30 cellular contexts compared by ENCODE assay signal in the genomic region with DNA sequence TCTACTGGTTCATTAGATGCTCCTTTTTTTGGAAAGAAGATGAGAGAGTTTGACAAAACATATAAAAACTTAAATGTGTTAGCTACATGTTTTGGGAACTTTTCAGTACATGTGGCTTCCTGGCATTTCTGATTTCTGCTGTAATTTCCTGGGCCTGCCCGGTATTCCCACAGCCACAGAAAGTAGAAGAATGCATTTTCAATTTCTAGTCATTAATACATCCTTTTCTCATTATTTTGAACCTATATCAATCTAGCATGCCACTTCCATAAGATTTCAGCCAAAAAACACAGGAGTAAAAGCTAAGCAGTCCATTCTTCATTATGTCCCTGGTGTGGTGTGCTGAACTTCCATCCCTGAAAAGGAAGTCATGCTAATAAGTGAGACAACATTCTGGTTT.
"Had no signal": no experiment of that assay in that cellular context is flagged by ENCODE, and none has a peak within 500 bp of the region (broad histone marks: within the 10 kb centered on the region; RNA-seq: fewer than 3 reads in every experiment).

No MANE protein-coding gene starts in this region.

- H3K27ac ChIP-seq: epithelial cell of prostate, left ventricle myocardium inferior, pancreas, prostate gland, sigmoid colon, suprapubic skin, tibial artery, upper lobe of right lung had no signal

- H3K4me1 Mint-ChIP-seq: activated T-helper 17 cell treated with anti-CD3 and anti-CD28 coated beads, Interleukin-2, amount 50 U/mL, for 72 hours; stimulated activated naive B cell treated with anti-CD40 and anti-IgM and Interleukin-4, amounts not matched to agents 10 μg/mL and 1 μg/mL and 100 μg/mL, for 72 hours had no signal

- H3K4me3 Mint-ChIP-seq: activated CD8-positive, alpha-beta T cell treated with anti-CD3 and anti-CD28 coated beads for 36 hours; activated T-cell treated with anti-CD3 and anti-CD28 coated beads, Interleukin-2, amount 50 U/mL, for 4 hours; activated T-helper 17 cell treated with anti-CD3 and anti-CD28 coated beads, Interleukin-2, amount 50 U/mL, for 72 hours; natural killer cell treated with Interleukin-12 subunit alpha and Interleukin-12 subunit beta and Interleukin-15 and Interleukin-18, amount 100 ng/mL, for 72 hours; stimulated activated naive B cell treated with anti-CD40 and anti-IgM and Interleukin-4, amounts not matched to agents 10 μg/mL and 1 μg/mL and 100 μg/mL, for 72 hours had no signal

- DNase-seq: activated CD4-positive, alpha-beta T cell treated with anti-CD3 and anti-CD28 coated beads, Interleukin-2, amount 50 U/mL, for 1 hour; activated CD4-positive, CD25-positive, alpha-beta regulatory T cell treated with anti-CD3 and anti-CD28 coated beads, Interleukin-2, amount 50 U/mL, for 72 hours; activated CD8-positive, alpha-beta T cell treated with anti-CD3 and anti-CD28 coated beads for 36 hours; activated gamma-delta T cell treated with Interleukin-2 at 50 U/mL for 16 hours; activated naive CD4-positive, alpha-beta T cell treated with anti-CD3 and anti-CD28 coated beads, Interleukin-2, amount 50 U/mL, for 16 hours; activated T-cell treated with anti-CD3 and anti-CD28 coated beads, Interleukin-2, amount 50 U/mL, for 4 hours; amniotic stem cell; central memory CD4-positive, alpha-beta T cell; effector CD8-positive, alpha-beta T cell; foreskin melanocyte; islet precursor cell; left ventricle myocardium inferior; mesendoderm; mucosa of descending colon; pancreas; retina; sigmoid colon; stimulated activated CD4-positive, alpha-beta T cell treated with anti-CD3 and anti-CD28 coated beads, Interleukin-1b, Interleukin-23, amount 100 ng/mL, for 48 hours; stimulated activated naive B cell treated with anti-CD40 and anti-IgM and Interleukin-4, amounts not matched to agents 10 μg/mL and 1 μg/mL and 100 μg/mL, for 72 hours; T-helper 2 cell; tibial artery; upper lobe of right lung had no signal

- H3K27ac Mint-ChIP-seq: activated CD8-positive, alpha-beta T cell treated with anti-CD3 and anti-CD28 coated beads for 36 hours; activated T-helper 17 cell treated with anti-CD3 and anti-CD28 coated beads, Interleukin-2, amount 50 U/mL, for 72 hours; natural killer cell treated with Interleukin-12 subunit alpha and Interleukin-12 subunit beta and Interleukin-15 and Interleukin-18, amount 100 ng/mL, for 72 hours; stimulated activated naive B cell treated with anti-CD40 and anti-IgM and Interleukin-4, amounts not matched to agents 10 μg/mL and 1 μg/mL and 100 μg/mL, for 72 hours had no signal

- H3K9me3 ChIP-seq: mucosa of descending colon, pancreas, prostate gland, sigmoid colon, suprapubic skin, upper lobe of right lung had no signal

- H3K27me3 Mint-ChIP-seq: activated CD8-positive, alpha-beta T cell treated with anti-CD3 and anti-CD28 coated beads for 36 hours; activated T-helper 17 cell treated with anti-CD3 and anti-CD28 coated beads, Interleukin-2, amount 50 U/mL, for 72 hours; natural killer cell treated with Interleukin-12 subunit alpha and Interleukin-12 subunit beta and Interleukin-15 and Interleukin-18, amount 100 ng/mL, for 72 hours; stimulated activated naive B cell treated with anti-CD40 and anti-IgM and Interleukin-4, amounts not matched to agents 10 μg/mL and 1 μg/mL and 100 μg/mL, for 72 hours had no signal

- H3K9me3 Mint-ChIP-seq: activated CD8-positive, alpha-beta T cell treated with anti-CD3 and anti-CD28 coated beads for 36 hours; activated T-helper 17 cell treated with anti-CD3 and anti-CD28 coated beads, Interleukin-2, amount 50 U/mL, for 72 hours; natural killer cell treated with Interleukin-12 subunit alpha and Interleukin-12 subunit beta and Interleukin-15 and Interleukin-18, amount 100 ng/mL, for 72 hours had no signal

- H3K36me3 ChIP-seq: left ventricle myocardium inferior, pancreas, prostate gland, sigmoid colon, suprapubic skin, tibial artery, upper lobe of right lung had no signal

- H3K27me3 ChIP-seq: pancreas, sigmoid colon, suprapubic skin, tibial artery, upper lobe of right lung had no signal

- FAIRE-seq: endometrium, pancreas had no signal

- H3K4me3 ChIP-seq: left ventricle myocardium inferior, lung, mucosa of descending colon, pancreas, prostate gland, sigmoid colon, smooth muscle cell, suprapubic skin, tibial artery, upper lobe of right lung had no signal

- H3K4me2 ChIP-seq: smooth muscle cell had no signal

- H3K4me1 ChIP-seq: left ventricle myocardium inferior, pancreas, prostate gland, sigmoid colon, suprapubic skin, tibial artery, upper lobe of right lung had no signal
